In genomic region chr3:103365467-103365866, GRCh38 we compare ENCODE assay signal across 8 cellular contexts.
"Had no signal": no experiment of that assay in that cellular context is flagged by ENCODE, and none has a peak within 500 bp of the region (broad histone marks: within the 10 kb centered on the region; RNA-seq: fewer than 3 reads in every experiment).

No MANE protein-coding gene starts in this region.

- H3K4me3 ChIP-seq: GM23338 had no signal

- FAIRE-seq: H1, H54, HTR-8/SVneo had no signal

- H3K4me3 Mint-ChIP-seq: GM23338, H9 had no signal

- H3K9me3 Mint-ChIP-seq: GM23338, H9 had no signal

- H2AFZ ChIP-seq: GM23338 had no signal

- H3K4me2 ChIP-seq: GM23338, KMS-11 had no signal

- H3K27ac Mint-ChIP-seq: GM23338, H9 had no signal

- H3K4me1 Mint-ChIP-seq: H9 had no signal

- H3K9ac ChIP-seq: KMS-11 had no signal

- H3K27ac ChIP-seq: KMS-11 had no signal

- ATAC-seq: GM23338 had no signal

- DNase-seq: H9, HCEC 1CT, KBM-7 had no signal
